1 cellular context compared by ENCODE assay signal in the genomic region with DNA sequence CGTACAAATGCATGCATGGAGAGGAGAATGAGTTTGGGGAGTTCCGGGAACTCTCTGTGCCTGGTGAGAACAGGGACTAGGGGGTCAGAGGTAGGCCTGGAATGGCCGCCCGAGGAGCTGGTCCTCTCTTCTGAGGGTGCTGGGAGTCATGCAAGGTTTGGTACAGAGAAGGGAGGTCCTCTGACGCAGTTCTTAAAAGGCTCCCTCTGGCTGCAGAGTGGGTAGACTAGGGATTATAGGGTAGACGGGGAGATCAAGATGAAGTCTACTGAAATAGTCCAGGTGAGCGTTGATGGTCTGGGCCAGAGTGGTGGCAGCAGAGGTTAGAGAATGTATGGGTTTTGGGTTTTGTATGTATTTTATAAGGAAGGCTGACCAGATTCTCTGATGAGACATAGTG.
TF ChIP-seq lines count a peak whose summit lies in the region.

No MANE protein-coding gene starts in this region.

TF ChIP-seq in endothelial cell of umbilical vein, 7 proteins besides CTCF, POLR2A, EP300 and RAD21:
- TF ChIP-seq EZH2 (IDR thresholded peaks at IDR 0.05; ENCODE audit: borderline replicate concordance, low read depth, low read length, severe bottlenecking) (no peak), GATA2 (IDR thresholded peaks at IDR 0.05; ENCODE audit: insufficient read depth, insufficient read length, low read depth, low read length) (no peak), JUN (IDR thresholded peaks at IDR 0.05; ENCODE audit: borderline replicate concordance, insufficient read depth, insufficient read length, low read depth) (no peak), FOS (IDR thresholded peaks at IDR 0.05; ENCODE audit: borderline replicate concordance, insufficient read depth, low read length) (no peak), POLR2AphosphoS5 (IDR thresholded peaks at IDR 0.05; ENCODE audit: insufficient read depth, low read depth, low read length) (no peak), MYC (IDR thresholded peaks at IDR 0.05; ENCODE audit: low read depth, low read length) (no peak)
- TF ChIP-seq, protein P1, sequence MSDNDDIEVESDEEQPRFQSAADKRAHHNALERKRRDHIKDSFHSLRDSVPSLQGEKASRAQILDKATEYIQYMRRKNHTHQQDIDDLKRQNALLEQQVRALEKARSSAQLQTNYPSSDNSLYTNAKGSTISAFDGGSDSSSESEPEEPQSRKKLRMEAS (IDR thresholded peaks at IDR 0.05; ENCODE audit: insufficient read depth, insufficient read length): no peak
